Comparison of ENCODE assay signal across 27 cellular contexts in genomic region chr1:22266162-22266561, GRCh38.
"Had no signal": no experiment of that assay in that cellular context is flagged by ENCODE, and none has a peak within 500 bp of the region (broad histone marks: within the 10 kb centered on the region; RNA-seq: fewer than 3 reads in every experiment).

No MANE protein-coding gene starts in this region.

- FAIRE-seq: islet of Langerhans, kidney had no signal

- DNase-seq: heart left ventricle; hypothalamus; immature natural killer cell; kidney; left colon; left ventricle myocardium inferior; midbrain; mucosa of descending colon; naive thymus-derived CD4-positive, alpha-beta T cell; ovary; right lobe of liver; stimulated activated CD4-positive, alpha-beta T cell treated with anti-CD3 and anti-CD28 coated beads, Interleukin-1b, Interleukin-23, amount 100 ng/mL, for 48 hours; stimulated activated CD4-positive, alpha-beta T cell treated with anti-CD3 and anti-CD28 coated beads, Interleukin-2, amount 100 ng/mL, for 48 hours; stimulated activated CD4-positive, alpha-beta T cell treated with anti-CD3 and anti-CD28 coated beads, Interleukin-4, amount 100 ng/mL, for 4 hours; stimulated activated CD8-positive, alpha-beta memory T cell treated with anti-CD3 and anti-CD28 coated beads, Interleukin-4, amount 100 ng/mL, for 48 hours; stimulated activated naive CD4-positive, alpha-beta T cell treated with Interleukin-2 at 50 U/mL for 16 hours; stimulated activated naive CD8-positive, alpha-beta T cell treated with anti-CD3 and anti-CD28 coated beads, Interleukin-15, amount 100 ng/mL, for 72 hours; substantia nigra; upper lobe of left lung had no signal

- H3K9me3 ChIP-seq: heart left ventricle, left ventricle myocardium inferior, mucosa of descending colon, neutrophil, ovary, right atrium auricular region, right lobe of liver, tibial nerve, upper lobe of left lung, vagina had no signal

- ATAC-seq: heart left ventricle; left colon; mucosa of descending colon; naive thymus-derived CD4-positive, alpha-beta T cell; natural killer cell treated with Interleukin-12 subunit alpha and Interleukin-12 subunit beta and Interleukin-15 and Interleukin-18, amount 100 ng/mL, for 72 hours; right lobe of liver; stimulated activated memory B cell treated with anti-CD40 and anti-IgM and Interleukin-4, amounts not matched to agents 10 μg/mL and 1 μg/mL and 100 μg/mL, for 72 hours; stimulated activated naive CD8-positive, alpha-beta T cell treated with anti-CD3 and anti-CD28 coated beads, Interleukin-15, amount 100 ng/mL, for 72 hours had no signal

- H3K4me3 ChIP-seq: heart left ventricle, left ventricle myocardium inferior, mucosa of descending colon, ovary, right atrium auricular region, right lobe of liver, smooth muscle cell, tibial nerve, upper lobe of left lung, vagina had no signal

- H3K36me3 ChIP-seq: heart left ventricle, left ventricle myocardium inferior, neutrophil, ovary, right atrium auricular region, right lobe of liver, tibial nerve, upper lobe of left lung, vagina had no signal

- H3K4me1 ChIP-seq: heart left ventricle, left ventricle myocardium inferior, right atrium auricular region, right lobe of liver, tibial nerve, upper lobe of left lung, vagina had no signal

- H3K27ac ChIP-seq: heart left ventricle, left ventricle myocardium inferior, neutrophil, ovary, right atrium auricular region, right lobe of liver, tibial nerve, upper lobe of left lung, vagina had no signal

- H3K27me3 ChIP-seq: neutrophil, ovary, right atrium auricular region, upper lobe of left lung, vagina had no signal

- H3K4me2 ChIP-seq: smooth muscle cell had no signal
